ENCODE assay signal across 8 cellular contexts in genomic region chr9:19184144-19184917, GRCh38. TPM values are rescaled to one million over a fixed set of nuclear protein-coding genes. Genes with fewer than 3 reads are reported as not detected.
A peak's percentile ranks its signal among the peaks of the same experiment; 100 is the strongest.
DNase-seq lines count a peak whose midpoint lies in the region; ATAC-seq lines count a peak whose summit lies in the region.

No MANE protein-coding gene starts in this region.

- DNase-seq in EH (ENCODE audit: low read depth) (peak; percentile 80), Kasumi-1 (lab: John Stamatoyannopoulos, UW) (peak; percentile 78 to 81), lung microvascular endothelial cell (ENCODE audit: low read depth in 2 of 2) (peak; percentile 93 to 94), DMS153 (lab: John Stamatoyannopoulos, UW) (no peak)
- DNase-seq in activated CD4-positive, alpha-beta T cell treated with anti-CD3 and anti-CD28 coated beads, Interleukin-2, amount 50 U/mL, for 1 hour, result peak; percentile 59
- DNase-seq in stimulated activated CD8-positive, alpha-beta memory T cell treated with anti-CD3 and anti-CD28 coated beads, Interleukin-12 subunit alpha, Interleukin-12 subunit beta, amount 100 ng/mL, for 1 hour (ENCODE audit: low read depth), result peak; percentile 57

- intact Hi-C loops in dendritic cell treated with granulocyte-macrophage colony-stimulating factor and Interleukin-4, amounts not matched to agents 40 ng/mL and 50 ng/mL, for 4 days (cut with micrococcal nuclease), result loop anchor here (1.0 kb wide), 2 partner anchors 23 to 47 kb away; no protein-coding TSS in a partner anchor

- H3K4me3 Mint-ChIP-seq in dendritic cell treated with granulocyte-macrophage colony-stimulating factor and Interleukin-4, amounts not matched to agents 40 ng/mL and 50 ng/mL, for 4 days, result peak overlapping the region; percentile 11

- peaks cover 34% of the 10 kb centered on the region for H3K4me1 Mint-ChIP-seq in dendritic cell treated with granulocyte-macrophage colony-stimulating factor and Interleukin-4, amounts not matched to agents 40 ng/mL and 50 ng/mL, for 4 days (ENCODE audit: low read depth)

- H3K27me3 Mint-ChIP-seq in dendritic cell treated with granulocyte-macrophage colony-stimulating factor and Interleukin-4, amounts not matched to agents 40 ng/mL and 50 ng/mL, for 4 days, result no peaks in the 10 kb centered on the region

- H3K9me3 Mint-ChIP-seq in dendritic cell treated with granulocyte-macrophage colony-stimulating factor and Interleukin-4, amounts not matched to agents 40 ng/mL and 50 ng/mL, for 4 days, result no peaks in the 10 kb centered on the region

- no peaks in the 10 kb centered on the region for H3K36me3 Mint-ChIP-seq in dendritic cell treated with granulocyte-macrophage colony-stimulating factor and Interleukin-4, amounts not matched to agents 40 ng/mL and 50 ng/mL, for 4 days (ENCODE audit: low read depth)

- ATAC-seq in GM21825 (IDR thresholded peaks at IDR 0.05; ENCODE audit: unreplicated experiment), result peak; percentile 99

- peak overlapping the region; percentile 94 for H3K27ac Mint-ChIP-seq in dendritic cell treated with granulocyte-macrophage colony-stimulating factor and Interleukin-4, amounts not matched to agents 40 ng/mL and 50 ng/mL, for 4 days

RNA-seq across cellular contexts. Expression of gene DENND4C, which starts 46.2 kb away (rescaled TPM):
- total RNA-seq in lung microvascular endothelial cell, result 71.3 and 76.8 TPM in 2 replicates

RNA-seq across cellular contexts. Expression of gene PLIN2, which starts 57.0 kb away (rescaled TPM):
- 77.6 and 143 TPM in 2 replicates for total RNA-seq in lung microvascular endothelial cell
